ENCODE assay signal across 12 cellular contexts in genomic region chr5:78127875-78128274, GRCh38.
DNase-seq lines count a peak whose midpoint lies in the region; ATAC-seq, FAIRE-seq and TF ChIP-seq lines count a peak whose summit lies in the region.
"Had no signal": no experiment of that assay in that cellular context is flagged by ENCODE, and none has a peak within 500 bp of the region (broad histone marks: within the 10 kb centered on the region; RNA-seq: fewer than 3 reads in every experiment).

No MANE protein-coding gene starts in this region.

- H3K27me3 ChIP-seq in DND-41 (ENCODE audit: insufficient read depth, low read length, poor library complexity) (no peaks in the 10 kb centered on the region), Karpas-422 (ENCODE audit: low read length) (no peaks in the 10 kb centered on the region), bronchial epithelial cell (ENCODE audit: control insufficient read depth, insufficient read depth, low read length) (no peaks in the 10 kb centered on the region), neural cell (ENCODE audit: insufficient read depth, low read depth, low read length) (no peaks in the 10 kb centered on the region), SJCRH30 (no peaks in the 10 kb centered on the region), dorsolateral prefrontal cortex (no peaks in the 10 kb centered on the region)

- no peaks in the 10 kb centered on the region for H4K20me1 ChIP-seq in DND-41 (ENCODE audit: insufficient read depth, low read length)
- no peaks in the 10 kb centered on the region for H4K20me1 ChIP-seq in Karpas-422 (ENCODE audit: insufficient read depth, low read depth, low read length)
- no peaks in the 10 kb centered on the region for H4K20me1 ChIP-seq in neural cell (ENCODE audit: insufficient read depth)

- H3K9ac ChIP-seq in DND-41 (ENCODE audit: low read depth, low read length) (no peak overlapping the region), Karpas-422 (ENCODE audit: low read length) (no peak overlapping the region), neural cell (ENCODE audit: low read length) (no peak overlapping the region)

- no peak for FAIRE-seq in bronchial epithelial cell (lab: Jason Lieb, UNC)

- intact Hi-C loops in dorsolateral prefrontal cortex (cut with DNase I): no loop called here

- H3K9me3 ChIP-seq in DND-41 (ENCODE audit: insufficient read depth, low read length, severe bottlenecking) (no peaks in the 10 kb centered on the region), Karpas-422 (ENCODE audit: low read length) (no peaks in the 10 kb centered on the region), neural cell (ENCODE audit: low read length) (no peaks in the 10 kb centered on the region), SJCRH30 (replicated peaks) (0 out of 2 replicates have a peak, but pooled peaks cover 4% of the 10 kb centered on the region)

- H3K9me2 ChIP-seq in Karpas-422 (replicated peaks; ENCODE audit: insufficient read depth, low read length) (no peaks in the 10 kb centered on the region), neural cell (ENCODE audit: insufficient read depth, low read length) (no peaks in the 10 kb centered on the region)

- DNase-seq in DND-41 (no peak), Karpas-422 (peak; percentile 71), bronchial epithelial cell (ENCODE audit: low read depth) (peak; percentile 5), NOMO-1 treated with dmso at 0.1 percent for 144 hours (lab: John Stamatoyannopoulos, UW; ENCODE audit: unreplicated experiment) (no peak), NCI-H2029 treated with DMSO at 0.1 percent for 48 hours (lab: John Stamatoyannopoulos, UW) (no peak), SJCRH30 (no peak), dorsolateral prefrontal cortex (no peak)
- DNase-seq: activated T-cell treated with anti-CD3 and anti-CD28 coated beads, Interleukin-2, amount 50 U/mL, for 4 hours; NCI-H1436 treated with DMSO at 0.1 percent for 48 hours; posterior cingulate gyrus; stimulated activated CD4-positive, alpha-beta T cell treated with anti-CD3 and anti-CD28 coated beads, Interleukin-4, amount 100 ng/mL, for 24 hours had no signal

- no peak for TF ChIP-seq RAD21 in neural cell (conservative IDR thresholded peaks at IDR 0.05)

- H2AFZ ChIP-seq in DND-41 (ENCODE audit: low read depth, low read length) (no peak overlapping the region), Karpas-422 (ENCODE audit: low read length) (no peak overlapping the region), neural cell (ENCODE audit: low read depth, low read length) (no peak overlapping the region)

- H3K79me2 ChIP-seq in DND-41 (ENCODE audit: insufficient read depth, low read length): no peaks in the 10 kb centered on the region
- no peaks in the 10 kb centered on the region for H3K79me2 ChIP-seq in Karpas-422 (ENCODE audit: low read length)
- H3K79me2 ChIP-seq in neural cell (replicated peaks; ENCODE audit: insufficient read depth, low read length): no peaks in the 10 kb centered on the region

- no peak overlapping the region for H3K4me2 ChIP-seq in DND-41 (ENCODE audit: insufficient read depth, low read length)
- H3K4me2 ChIP-seq in Karpas-422 (ENCODE audit: low read depth, low read length, poor library complexity, severe bottlenecking): no peak overlapping the region
- H3K4me2 ChIP-seq in neural cell (ENCODE audit: low read length): no peak overlapping the region

- ATAC-seq in DND-41 (ENCODE audit: insufficient read depth, low read depth): no peak
- ATAC-seq: activated T-cell treated with anti-CD3 and anti-CD28 coated beads, Interleukin-2, amount 50 U/mL, for 4 hours had no signal

- no peaks in the 10 kb centered on the region for H3K4me1 ChIP-seq in DND-41 (ENCODE audit: insufficient read depth, low read length)
- no peaks in the 10 kb centered on the region for H3K4me1 ChIP-seq in Karpas-422 (ENCODE audit: low read length)
- no peaks in the 10 kb centered on the region for H3K4me1 ChIP-seq in SJCRH30

- H3K4me3 ChIP-seq in DND-41 (ENCODE audit: low read depth in 1 of 2, low read length in 2 of 2): no peak overlapping the region
- H3K4me3 ChIP-seq in Karpas-422 (ENCODE audit: low read length): no peak overlapping the region
- H3K4me3 ChIP-seq in bronchial epithelial cell (ENCODE audit: low read depth, low read length): no peak overlapping the region
- H3K4me3 ChIP-seq in neural cell (ENCODE audit: low read length): no peak overlapping the region
- no peak overlapping the region for H3K4me3 ChIP-seq in SJCRH30
- no peak overlapping the region for H3K4me3 ChIP-seq in dorsolateral prefrontal cortex

- H3F3A ChIP-seq in neural cell (ENCODE audit: insufficient read depth, low read length, poor library complexity, severe bottlenecking): no peaks in the 10 kb centered on the region

- H3K27ac ChIP-seq in DND-41 (ENCODE audit: low read length) (no peak overlapping the region), Karpas-422 (ENCODE audit: low read length) (no peak overlapping the region), neural cell (ENCODE audit: low read length) (no peak overlapping the region), SJCRH30 (no peak overlapping the region), dorsolateral prefrontal cortex (no peak overlapping the region)

- no peak for TF ChIP-seq EP300 in neural cell (conservative IDR thresholded peaks at IDR 0.05; ENCODE audit: poor library complexity, severe bottlenecking)

- TF ChIP-seq CTCF in DND-41 (IDR thresholded peaks at IDR 0.05; ENCODE audit: borderline replicate concordance, extremely low read depth, low read length, poor library complexity, severe bottlenecking) (peak; percentile 26), bronchial epithelial cell (IDR thresholded peaks at IDR 0.05; ENCODE audit: insufficient read depth, low read length, severe bottlenecking) (peak; percentile 24), neural cell (IDR thresholded peaks at IDR 0.05; ENCODE audit: poor library complexity, severe bottlenecking) (peak; percentile 17), dorsolateral prefrontal cortex (IDR thresholded peaks at IDR 0.05 in 54 of 56, conservative IDR thresholded peaks at IDR 0.05 in 2 of 56; ENCODE audit: low read depth in 1 of 56, partially characterized antibody in 56 of 56) (peak in 1 of 56 donors; percentile 27)

- H3K36me3 ChIP-seq in DND-41 (ENCODE audit: insufficient read depth, low read length) (peaks cover 27% of the 10 kb centered on the region), Karpas-422 (ENCODE audit: insufficient read depth, low read length) (no peaks in the 10 kb centered on the region), bronchial epithelial cell (ENCODE audit: control insufficient read depth, insufficient read depth, low read length) (no peaks in the 10 kb centered on the region), neural cell (ENCODE audit: insufficient read depth, low read length) (no peaks in the 10 kb centered on the region), SJCRH30 (peaks cover 5% of the 10 kb centered on the region; the same call in 1 of the 2 replicates)

TF ChIP-seq in neural cell, 6 proteins besides CTCF, POLR2A, EP300 and RAD21:
- no peak for TF ChIP-seq SMC3 (conservative IDR thresholded peaks at IDR 0.05; ENCODE audit: poor library complexity)
- no peak for TF ChIP-seq POLR2AphosphoS5 (IDR thresholded peaks at IDR 0.05)
- TF ChIP-seq MXI1 (conservative IDR thresholded peaks at IDR 0.05; ENCODE audit: poor library complexity, severe bottlenecking): no peak
- TF ChIP-seq TAF1 (IDR thresholded peaks at IDR 0.05; ENCODE audit: low read depth): no peak
- no peak for TF ChIP-seq EZH2 (IDR thresholded peaks at IDR 0.05; ENCODE audit: borderline replicate concordance, insufficient read depth, low read length, poor library complexity, severe bottlenecking)
- no peak for TF ChIP-seq REST (IDR thresholded peaks at IDR 0.05; ENCODE audit: borderline replicate concordance)

Comparison
In these comparisons a context has a peak if more than half of its experiments do, and no peak if none do; other contexts are left out.
1. DNase-seq: peak in Karpas-422 (single experiment) and bronchial epithelial cell (single experiment); none in DND-41 (single experiment), NOMO-1 treated with dmso at 0.1 percent for 144 hours (single experiment), NCI-H2029 treated with DMSO at 0.1 percent for 48 hours (single experiment), SJCRH30 (0 of 2) and dorsolateral prefrontal cortex (0 of 10).